8 cellular contexts compared by ENCODE assay signal in the genomic region with DNA sequence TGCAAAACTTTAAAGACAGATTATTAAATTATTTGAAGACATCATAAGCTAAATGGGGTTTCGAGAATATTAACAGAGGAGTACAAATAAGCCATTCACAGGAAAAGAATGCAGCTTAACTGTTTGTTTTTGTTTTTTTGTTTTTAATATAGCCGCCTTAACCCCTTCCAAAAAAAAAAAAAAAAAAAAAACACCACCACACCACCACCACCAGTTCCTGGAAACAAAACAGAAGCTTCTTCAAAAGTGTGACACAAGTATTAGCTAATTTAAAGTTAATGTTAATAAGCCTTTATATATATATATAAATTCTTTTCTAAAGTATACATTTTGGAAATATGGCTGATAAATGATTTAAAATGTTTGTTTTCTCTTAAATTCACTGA. TPM values are rescaled to one million over a fixed set of nuclear protein-coding genes. Genes with fewer than 3 reads are reported as not detected.
DNase-seq lines count a peak whose midpoint lies in the region; ATAC-seq and TF ChIP-seq lines count a peak whose summit lies in the region.

No MANE protein-coding gene starts in this region.

- no peaks in the 10 kb centered on the region for H3K9me3 ChIP-seq in MM.1S (replicated peaks; ENCODE audit: insufficient read depth, low read length)

- peak overlapping the region; percentile 88 for H3K4me3 Mint-ChIP-seq in dendritic cell treated with granulocyte-macrophage colony-stimulating factor and Interleukin-4, amounts not matched to agents 40 ng/mL and 50 ng/mL, for 4 days
- H3K4me3 Mint-ChIP-seq in nephron progenitor cell, result peak overlapping the region; percentile 97

- peak overlapping the region; percentile 96 for H3K27ac Mint-ChIP-seq in dendritic cell treated with granulocyte-macrophage colony-stimulating factor and Interleukin-4, amounts not matched to agents 40 ng/mL and 50 ng/mL, for 4 days
- H3K27ac Mint-ChIP-seq in nephron progenitor cell, result peak overlapping the region; percentile 88

- peaks cover 33% of the 10 kb centered on the region for H3K36me3 Mint-ChIP-seq in dendritic cell treated with granulocyte-macrophage colony-stimulating factor and Interleukin-4, amounts not matched to agents 40 ng/mL and 50 ng/mL, for 4 days (ENCODE audit: low read depth)
- H3K36me3 Mint-ChIP-seq in nephron progenitor cell (ENCODE audit: low read depth), result no peaks in the 10 kb centered on the region

- CTCF ChIA-PET in BJ (lab: Yijun Ruan, JAX), result no interaction called here

- 0 out of 2 replicates have a peak overlapping the region, but pooled peaks have one; percentile 44 for H2AFZ ChIP-seq in MM.1S (ENCODE audit: low read length)

- DNase-seq in BJ (ENCODE audit: low read depth) (no peak), MM.1S (no peak), nephron progenitor cell (no peak), SIG-M5 treated with dmso at 0.1 percent for 504 hours (lab: John Stamatoyannopoulos, UW; ENCODE audit: unreplicated experiment) (no peak), DMS53 (lab: John Stamatoyannopoulos, UW) (no peak)

- peak overlapping the region; percentile 44; the same call in 1 of the 2 replicates for H3K27ac ChIP-seq in MM.1S (ENCODE audit: low read length)

- no peaks in the 10 kb centered on the region for H3K9me3 Mint-ChIP-seq in dendritic cell treated with granulocyte-macrophage colony-stimulating factor and Interleukin-4, amounts not matched to agents 40 ng/mL and 50 ng/mL, for 4 days
- peaks cover 8% of the 10 kb centered on the region for H3K9me3 Mint-ChIP-seq in nephron progenitor cell

- H3K27me3 Mint-ChIP-seq in dendritic cell treated with granulocyte-macrophage colony-stimulating factor and Interleukin-4, amounts not matched to agents 40 ng/mL and 50 ng/mL, for 4 days, result no peaks in the 10 kb centered on the region
- peaks cover 3% of the 10 kb centered on the region for H3K27me3 Mint-ChIP-seq in nephron progenitor cell (ENCODE audit: low read depth, poor library complexity)

- peak overlapping the region; percentile 85 for H3K4me2 ChIP-seq in MM.1S (ENCODE audit: low read depth, low read length)

- peaks cover 26% of the 10 kb centered on the region; the same call in 1 of the 2 replicates for H3K4me1 ChIP-seq in MM.1S (ENCODE audit: low read length)

- POLR2A ChIA-PET in BJ (lab: Charles Lee), result no interaction called here

- peaks cover 34% of the 10 kb centered on the region for H3K4me1 Mint-ChIP-seq in dendritic cell treated with granulocyte-macrophage colony-stimulating factor and Interleukin-4, amounts not matched to agents 40 ng/mL and 50 ng/mL, for 4 days (ENCODE audit: low read depth)
- H3K4me1 Mint-ChIP-seq in nephron progenitor cell, result peaks cover 42% of the 10 kb centered on the region

- peak overlapping the region; percentile 64; the same call in 1 of the 2 replicates for H3K9ac ChIP-seq in MM.1S (ENCODE audit: low read length)

- peaks cover 53% of the 10 kb centered on the region for H3K79me2 ChIP-seq in MM.1S (ENCODE audit: low read length)

- H4K20me1 ChIP-seq in MM.1S (ENCODE audit: insufficient read depth, low read length), result no peaks in the 10 kb centered on the region

- TF ChIP-seq CTCF in BJ (IDR thresholded peaks at IDR 0.05; ENCODE audit: insufficient read depth, low read depth, low read length) (no peak), MM.1S (IDR thresholded peaks at IDR 0.05; ENCODE audit: low read length) (no peak), nephron progenitor cell (IDR thresholded peaks at IDR 0.05) (no peak)

- H3K36me3 ChIP-seq in BJ (ENCODE audit: control insufficient read depth, insufficient read depth, low read length) (no peaks in the 10 kb centered on the region), MM.1S (replicated peaks; ENCODE audit: insufficient read depth, low read length) (no peaks in the 10 kb centered on the region)

- ATAC-seq in HG03280 (IDR thresholded peaks at IDR 0.05; ENCODE audit: unreplicated experiment), result no peak
- ATAC-seq in GM18870 (IDR thresholded peaks at IDR 0.05; ENCODE audit: unreplicated experiment), result no peak

- no peaks in the 10 kb centered on the region for H3K9me2 ChIP-seq in MM.1S (replicated peaks; ENCODE audit: insufficient read depth, low read length)

- intact Hi-C loops in dendritic cell treated with granulocyte-macrophage colony-stimulating factor and Interleukin-4, amounts not matched to agents 40 ng/mL and 50 ng/mL, for 4 days (cut with micrococcal nuclease), result loop anchor here (10.0 kb wide), 1 partner anchor 370 kb away; no protein-coding TSS in a partner anchor

- H3K4me3 ChIP-seq in BJ (ENCODE audit: low read depth, low read length), result peak overlapping the region; percentile 76
- H3K4me3 ChIP-seq in MM.1S (ENCODE audit: low read length), result peak overlapping the region; percentile 76

- H3K27me3 ChIP-seq in BJ (ENCODE audit: control insufficient read depth, insufficient read depth, low read length), result no peaks in the 10 kb centered on the region
- H3K27me3 ChIP-seq in MM.1S (replicated peaks; ENCODE audit: insufficient read depth, low read length), result no peaks in the 10 kb centered on the region

- H3F3A ChIP-seq in MM.1S (ENCODE audit: insufficient read depth, low read length), result peaks cover 16% of the 10 kb centered on the region

RNA-seq across cellular contexts. Expression of gene RAP2A, which starts 1.3 kb away (rescaled TPM):
- polyA plus RNA-seq in BJ (2011; rRNA removed), result 8.3 and 10.9 TPM in 2 replicates
- polyA minus RNA-seq in BJ (2011; rRNA and poly(A)+ RNA removed), result 24.0 and 26.8 TPM in 2 replicates
